8 cellular contexts compared by ENCODE assay signal in the genomic region with DNA sequence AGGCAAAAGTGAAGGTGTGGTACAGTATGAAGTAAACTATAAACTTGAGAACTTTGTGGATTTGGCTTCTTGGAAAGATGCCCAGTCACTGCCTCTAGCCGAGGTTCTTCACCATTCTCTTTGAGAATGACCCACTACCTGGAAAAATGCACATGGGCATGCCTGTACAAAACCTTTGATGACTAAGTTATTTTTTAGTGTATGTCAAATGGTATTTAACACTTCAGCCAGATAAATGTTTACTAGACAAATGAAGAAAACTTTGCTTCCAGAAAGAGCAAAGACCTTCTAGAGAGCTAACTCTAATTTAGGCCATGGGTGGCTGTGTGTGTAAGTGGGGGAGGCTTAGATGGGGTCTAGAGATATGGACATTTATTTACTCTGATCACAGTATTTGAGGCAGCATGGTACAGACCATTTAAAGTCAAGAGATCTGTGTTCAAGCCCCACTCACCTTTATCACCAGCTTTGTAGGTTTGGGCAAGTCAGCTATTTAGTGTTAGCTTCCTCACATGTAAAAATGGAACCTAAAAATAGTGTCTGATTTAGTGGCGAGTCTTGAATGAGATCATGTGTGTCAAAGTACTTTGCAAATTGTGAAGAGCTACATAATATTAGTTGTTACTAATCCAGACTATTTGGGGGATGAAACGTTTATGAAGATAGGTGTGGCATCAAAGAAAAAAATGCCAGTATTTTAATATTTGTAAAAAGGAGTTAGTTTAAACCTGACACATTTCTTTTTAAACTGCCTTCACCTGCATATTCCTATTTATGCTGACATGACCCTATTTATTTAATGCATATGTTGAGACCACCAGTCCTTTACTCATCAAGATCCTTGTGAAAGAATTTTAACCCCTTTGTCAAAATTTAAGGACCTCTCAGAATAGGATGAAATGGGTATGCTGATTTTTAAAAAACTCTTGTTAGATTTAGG. TPM values are rescaled to one million over a fixed set of nuclear protein-coding genes. Genes with fewer than 3 reads are reported as not detected.
DNase-seq lines count a peak whose midpoint lies in the region; ATAC-seq, FAIRE-seq and TF ChIP-seq lines count a peak whose summit lies in the region.

No MANE protein-coding gene starts in this region.

- H3K4me3 ChIP-seq in IMR-90 (ENCODE audit: insufficient read depth, low read depth, low read length), result no peak overlapping the region
- peak overlapping the region in 1 of 2 donors; percentile 45 for H3K4me3 ChIP-seq in ascending aorta
- peak overlapping the region in 2 of 3 experiments; percentile 31 to 94 for H3K4me3 ChIP-seq in keratinocyte (ENCODE audit: control insufficient read depth in 2 of 3, extremely low read depth in 1 of 3, insufficient read depth in 2 of 3, low read depth in 1 of 3, low read length in 3 of 3)
- peak overlapping the region; percentile 48 for H3K4me3 ChIP-seq in suprapubic skin

- H3K9me3 Mint-ChIP-seq in CD4-positive, alpha-beta T cell, result no peaks in the 10 kb centered on the region

- peak overlapping the region; percentile 35 for H3K14ac ChIP-seq in IMR-90 (replicated peaks; ENCODE audit: low read depth, low read length)

- peak overlapping the region; percentile 57 for H3K23ac ChIP-seq in IMR-90 (ENCODE audit: low read depth, low read length)

- no peak for TF ChIP-seq POLR2A in IMR-90 (IDR thresholded peaks at IDR 0.05; ENCODE audit: low read depth, low read length)
- no peak for TF ChIP-seq POLR2A in suprapubic skin (IDR thresholded peaks at IDR 0.05)

- peak; percentile 71 for FAIRE-seq in keratinocyte (lab: Jason Lieb, UNC)

- H3K36me3 ChIP-seq in IMR-90 (ENCODE audit: control insufficient read depth, insufficient read depth, low read length), result 0 out of 2 replicates have a peak, but pooled peaks cover 1% of the 10 kb centered on the region
- H3K36me3 ChIP-seq in ascending aorta, result no peaks in the 10 kb centered on the region
- H3K36me3 ChIP-seq in keratinocyte (ENCODE audit: control insufficient read depth in 2 of 2, extremely low read depth in 1 of 2, insufficient read depth in 2 of 2, low read length in 2 of 2), result peaks cover 0 to 5% of the 10 kb centered on the region in 2 experiments
- H3K36me3 ChIP-seq in suprapubic skin, result no peaks in the 10 kb centered on the region

- peaks cover 75% of the 10 kb centered on the region for H3K4me1 Mint-ChIP-seq in CD4-positive, alpha-beta T cell (ENCODE audit: low read depth)

- CTCF ChIA-PET in CD4-positive, alpha-beta T cell (lab: Charles Lee), result interaction anchor here (0.6 to 1.6 kb wide), 2 partner anchors 9 to 62 kb away, joined by 3 to 4 read pairs; no protein-coding TSS in a partner anchor
- CTCF ChIA-PET in IMR-90 (lab: Yijun Ruan, JAX), result no interaction called here

- in situ Hi-C loops in IMR-90 (cut with MboI; ENCODE audit: low sequenced_read_pairs), result no loop called here

- peaks cover 54% of the 10 kb centered on the region for H3K79me2 ChIP-seq in keratinocyte (ENCODE audit: control insufficient read depth, insufficient read depth, low read length)

- dilution Hi-C loops in IMR-90 (cut with HindIII; ENCODE audit: low sequenced_read_pairs, unreplicated experiment), result no loop called here
- dilution Hi-C loops in keratinocyte (cut with MboI; ENCODE audit: extremely low pct_ligation_motif_present, low sequenced_read_pairs), result no loop called here

- peak overlapping the region; percentile 77 for H2BK120ac ChIP-seq in IMR-90 (ENCODE audit: low read depth, low read length)

- H2BK20ac ChIP-seq in IMR-90 (ENCODE audit: low read depth, low read length), result peak overlapping the region; percentile 88

- H3K4me2 ChIP-seq in IMR-90 (ENCODE audit: low read depth, low read length) (peak overlapping the region; percentile 86), keratinocyte (ENCODE audit: control insufficient read depth, extremely low read depth, insufficient read depth, low read depth, low read length) (peak overlapping the region; percentile 91)

- peak overlapping the region; percentile 67; the same call in 2 of the 3 replicates for H2BK15ac ChIP-seq in IMR-90 (ENCODE audit: low read depth, low read length)

- H3K36me3 Mint-ChIP-seq in CD4-positive, alpha-beta T cell (ENCODE audit: low read depth), result peaks cover 17% of the 10 kb centered on the region

- H3K27ac Mint-ChIP-seq in CD4-positive, alpha-beta T cell, result peak overlapping the region; percentile 87

- no peak for TF ChIP-seq CTCF in CD4-positive, alpha-beta T cell (IDR thresholded peaks at IDR 0.05)
- no peak for TF ChIP-seq CTCF in IMR-90 (conservative IDR thresholded peaks at IDR 0.05; ENCODE audit: low read depth, low read length)
- TF ChIP-seq CTCF in ascending aorta (IDR thresholded peaks at IDR 0.05), result no peak
- no peak for TF ChIP-seq CTCF in keratinocyte (optimal IDR thresholded peaks at IDR 0.05 in 1 of 3, IDR thresholded peaks at IDR 0.05 in 1 of 3, conservative IDR thresholded peaks at IDR 0.05 in 1 of 3; ENCODE audit: extremely low read depth in 1 of 3, insufficient read depth in 2 of 3, low read length in 3 of 3)
- no peak for TF ChIP-seq CTCF in suprapubic skin (IDR thresholded peaks at IDR 0.05)

- H4K5ac ChIP-seq in IMR-90 (ENCODE audit: low read depth, low read length), result peak overlapping the region; percentile 58

- no peaks in the 10 kb centered on the region for H3K27me3 Mint-ChIP-seq in CD4-positive, alpha-beta T cell

- no peak for TF ChIP-seq EP300 in suprapubic skin (IDR thresholded peaks at IDR 0.05)

- WGBS in IMR-90 (ENCODE audit: extremely low coverage in 2 of 2, insufficient read length in 1 of 2), 2 experiments, result 80% methylated on average over 1 of the region's 3 CpGs; no CpG with 5 or more reads in 1 of the 2 experiments
- 3% methylated on average over 3 of the region's 3 CpGs for WGBS in suprapubic skin

- peak overlapping the region; percentile 27; the same call in 1 of the 2 replicates for H3K9ac ChIP-seq in IMR-90 (ENCODE audit: low read depth, low read length)
- peak overlapping the region; percentile 57 for H3K9ac ChIP-seq in keratinocyte (ENCODE audit: control insufficient read depth, extremely low read depth, insufficient read depth, low read length)

- H3K4me3 Mint-ChIP-seq in CD4-positive, alpha-beta T cell, result peak overlapping the region; percentile 28

- H3K27me3 ChIP-seq in CD4-positive, alpha-beta T cell (ENCODE audit: control insufficient read depth, insufficient read depth, low read length), result no peaks in the 10 kb centered on the region
- H3K27me3 ChIP-seq in IMR-90 (ENCODE audit: control insufficient read depth, insufficient read depth, low read length) (no peaks in the 10 kb centered on the region), ascending aorta (no peaks in the 10 kb centered on the region), keratinocyte (ENCODE audit: control insufficient read depth, extremely low read depth, insufficient read depth, low read length) (no peaks in the 10 kb centered on the region), suprapubic skin (no peaks in the 10 kb centered on the region)

- intact Hi-C loops in CD4-positive, alpha-beta T cell (cut with DNase I, micrococcal nuclease), result no loop called here
- intact Hi-C loops in IMR-90 (cut with micrococcal nuclease) (no loop called here), ascending aorta (cut with DNase I) (loop anchor here (5.0 kb wide), 1 partner anchor 71 kb away; a partner anchor contains a TSS)

- no peak overlapping the region for H3K27ac ChIP-seq in CD4-positive, alpha-beta T cell (ENCODE audit: low read depth, low read length)
- H3K27ac ChIP-seq in IMR-90 (ENCODE audit: insufficient read depth, low read length), result peak overlapping the region; percentile 73; the same call in 1 of the 2 replicates
- H3K27ac ChIP-seq in ascending aorta, result peak overlapping the region; percentile 59 to 74
- peak overlapping the region; percentile 83 for H3K27ac ChIP-seq in keratinocyte (ENCODE audit: control insufficient read depth, insufficient read depth, low read length)
- peak overlapping the region; percentile 72 for H3K27ac ChIP-seq in suprapubic skin

- peak overlapping the region; percentile 27; the same call in 1 of the 2 replicates for H3K56ac ChIP-seq in IMR-90 (ENCODE audit: extremely low read depth, insufficient read depth, low read length)

- peak overlapping the region in 1 of 2 experiments; percentile 45; a peak in 2 of 4 replicates for H4K8ac ChIP-seq in IMR-90 (ENCODE audit: low read depth in 2 of 2, low read length in 2 of 2)

- no peak for TF ChIP-seq RAD21 in IMR-90 (IDR thresholded peaks at IDR 0.05; ENCODE audit: low read length)

- POLR2A ChIA-PET in CD4-positive, alpha-beta T cell (lab: Charles Lee), result interaction anchor here (15.8 kb wide), 1 partner anchor 20 kb away, joined by 174 read pairs; a partner anchor contains a TSS
- POLR2A ChIA-PET in IMR-90 (lab: Charles Lee; ENCODE audit: unreplicated experiment), result no interaction called here

- peaks cover 33 to 53% of the 10 kb centered on the region in 2 experiments for H3K79me1 ChIP-seq in IMR-90 (ENCODE audit: low read depth in 1 of 2, low read length in 2 of 2)

- DNase-seq in CD4-positive, alpha-beta T cell, result no peak
- DNase-seq in IMR-90 (peak; percentile 69), ascending aorta (ENCODE audit: low spot score in 2 of 2) (no peak), keratinocyte (ENCODE audit: low read depth, low spot score) (peak; percentile 66), suprapubic skin (ENCODE audit: low spot score in 2 of 2) (no peak), superior temporal gyrus (ENCODE audit: extremely low spot score) (no peak)
- no peak for DNase-seq in central memory CD4-positive, alpha-beta T cell

- H2AFZ ChIP-seq in IMR-90 (replicated peaks; ENCODE audit: low read length, poor library complexity) (no peak overlapping the region), keratinocyte (ENCODE audit: control insufficient read depth, low read length) (no peak overlapping the region)

- ATAC-seq in CD4-positive, alpha-beta T cell (ENCODE audit: poor library complexity), result no peak
- ATAC-seq in IMR-90 (ENCODE audit: low read depth) (0 out of 2 replicates have a peak, but pooled peaks have one; percentile 4), GM18873 (IDR thresholded peaks at IDR 0.05; ENCODE audit: low FRiP score, unreplicated experiment) (no peak)

- peak overlapping the region; percentile 89 for H2BK5ac ChIP-seq in IMR-90 (ENCODE audit: low read depth, low read length, poor library complexity, severe bottlenecking)

- H3K9me3 ChIP-seq in CD4-positive, alpha-beta T cell (ENCODE audit: control insufficient read depth, low read length), result no peaks in the 10 kb centered on the region
- H3K9me3 ChIP-seq in IMR-90 (ENCODE audit: control insufficient read depth, insufficient read depth, low read length) (no peaks in the 10 kb centered on the region), ascending aorta (no peaks in the 10 kb centered on the region), keratinocyte (ENCODE audit: control insufficient read depth, low read depth, low read length) (no peaks in the 10 kb centered on the region), suprapubic skin (no peaks in the 10 kb centered on the region)

- H4K20me1 ChIP-seq in IMR-90 (ENCODE audit: insufficient read depth, low read length) (no peaks in the 10 kb centered on the region), keratinocyte (ENCODE audit: control insufficient read depth, extremely low read depth, insufficient read depth, low read length) (no peaks in the 10 kb centered on the region)

- H3K9me1 ChIP-seq in IMR-90 (ENCODE audit: insufficient read depth, low read length) (peaks cover 5% of the 10 kb centered on the region), keratinocyte (ENCODE audit: control insufficient read depth, extremely low read depth, insufficient read depth, low read length) (no peaks in the 10 kb centered on the region)

- peak overlapping the region; percentile 84 for H2AK9ac ChIP-seq in IMR-90 (replicated peaks; ENCODE audit: low read depth, low read length, poor library complexity)

- peak overlapping the region; percentile 81; the same call in 1 of the 2 replicates for H2AK5ac ChIP-seq in IMR-90 (ENCODE audit: low read depth, low read length)

- H3K4me1 ChIP-seq in IMR-90 (ENCODE audit: control insufficient read depth, insufficient read depth, low read length), result peaks cover 3% of the 10 kb centered on the region
- peaks cover 4 to 48% of the 10 kb centered on the region in 2 donors for H3K4me1 ChIP-seq in ascending aorta
- peaks cover 49% of the 10 kb centered on the region for H3K4me1 ChIP-seq in keratinocyte (ENCODE audit: control insufficient read depth, extremely low read depth, insufficient read depth, low read length)
- H3K4me1 ChIP-seq in suprapubic skin, result peaks cover 61% of the 10 kb centered on the region

- no TSS peak for BruUV-seq in IMR-90 (replicated peaks; lab: Mats Ljungman, UMichigan)

- H3K4ac ChIP-seq in IMR-90 (ENCODE audit: low read depth, low read length), result peak overlapping the region; percentile 79

- H4K91ac ChIP-seq in IMR-90 (ENCODE audit: insufficient read depth, low read depth, low read length), result peak overlapping the region; percentile 22; the same call in 1 of the 2 replicates

- peak overlapping the region; percentile 86; the same call in 1 of the 2 replicates for H3K18ac ChIP-seq in IMR-90 (ENCODE audit: low read depth, low read length)

RNA-seq across cellular contexts. Expression of a gene that starts 20.2 kb away (rescaled TPM):
- total RNA-seq in CD4-positive, alpha-beta T cell, result 10 to 100 TPM; 28.6 to 35.2 TPM
- total RNA-seq in IMR-90 (2012; rRNA removed) (43.3 and 45.2 TPM in 2 replicates), ascending aorta (75.9 TPM), suprapubic skin (100 to 1,000 TPM in 1 of 4 donors, 10 to 100 TPM in 3; 62.9 to 111 (median 83.5) TPM)
- polyA plus RNA-seq in IMR-90 (2012; rRNA removed) (62.2 and 74.6 TPM in 2 replicates), keratinocyte (32.4 to 48.5 TPM (median 35.4 TPM) in 3 replicates)
- 20.1 and 65.4 TPM in 2 replicates for polyA plus RNA-seq in IMR-90 (2012; cell fraction: cytosol; rRNA removed)
- polyA plus RNA-seq in IMR-90 (2012; cell fraction: nucleus; rRNA removed; ENCODE audit: low replicate concordance), result 92.4 and 108 TPM in 2 replicates
- polyA plus RNA-seq in keratinocyte (2011; ENCODE audit: low read depth), result 50.7 TPM
- polyA plus RNA-seq in keratinocyte (2011; cell fraction: cytosol; rRNA removed), result 31.1 and 38.2 TPM in 2 replicates
- 41.2 and 43.9 TPM in 2 replicates for polyA plus RNA-seq in keratinocyte (2011; cell fraction: nucleus; rRNA removed)
- 28.5 and 39.7 TPM in 2 replicates for polyA plus RNA-seq in keratinocyte (2012; ENCODE audit: low replicate concordance)
- 46.8 to 62.9 TPM (median 53.1 TPM) in 3 replicates for polyA minus RNA-seq in keratinocyte
- 43.4 TPM for polyA minus RNA-seq in keratinocyte (2011; cell fraction: cytosol; rRNA and poly(A)+ RNA removed)
- 26.9 and 29.6 TPM in 2 replicates for polyA minus RNA-seq in keratinocyte (2011; cell fraction: nucleus; rRNA and poly(A)+ RNA removed)

RNA-seq across cellular contexts. Expression of a gene that starts 46.3 kb away (rescaled TPM):
- total RNA-seq in CD4-positive, alpha-beta T cell, result 1 to 10 TPM in 1 of 2 experiments, under 1 TPM in 1; 0.99 to 1.1 TPM
- 0.28 and 0.36 TPM in 2 replicates for total RNA-seq in IMR-90 (2012; rRNA removed)
- polyA plus RNA-seq in IMR-90 (2012; rRNA removed), result 0.10 and 0.22 TPM in 2 replicates
- polyA plus RNA-seq in IMR-90 (2012; cell fraction: cytosol; rRNA removed), result 0.04 and 0.22 TPM in 2 replicates
- polyA plus RNA-seq in IMR-90 (2012; cell fraction: nucleus; rRNA removed; ENCODE audit: low replicate concordance), result 0.38 and 0.40 TPM in 2 replicates
- total RNA-seq in ascending aorta, result 43.9 TPM
- polyA plus RNA-seq in keratinocyte, result 1.1 to 2.6 TPM (median 1.7 TPM) in 3 replicates
- 0.66 TPM for polyA plus RNA-seq in keratinocyte (2011; ENCODE audit: low read depth)
- 1.6 and 2.3 TPM in 2 replicates for polyA plus RNA-seq in keratinocyte (2011; cell fraction: cytosol; rRNA removed)
- polyA plus RNA-seq in keratinocyte (2011; cell fraction: nucleus; rRNA removed), result 5.2 and 6.7 TPM in 2 replicates
- 1.4 TPM in 2 replicates for polyA plus RNA-seq in keratinocyte (2012; ENCODE audit: low replicate concordance)
- polyA minus RNA-seq in keratinocyte, result 2.7 to 4.5 TPM (median 4.3 TPM) in 3 replicates
- 2.5 TPM for polyA minus RNA-seq in keratinocyte (2011; cell fraction: cytosol; rRNA and poly(A)+ RNA removed)
- 2.5 and 4.0 TPM in 2 replicates for polyA minus RNA-seq in keratinocyte (2011; cell fraction: nucleus; rRNA and poly(A)+ RNA removed)
- total RNA-seq in suprapubic skin, result 1 to 10 TPM; 2.8 to 8.2 (median 4.8) TPM

Comparison
In these comparisons a context has a peak if more than half of its experiments do, and no peak if none do; other contexts are left out.
1. DNase-seq: peak in IMR-90 (single experiment) and keratinocyte (single experiment); none in CD4-positive, alpha-beta T cell (0 of 10), ascending aorta (0 of 2), suprapubic skin (0 of 2), central memory CD4-positive, alpha-beta T cell (single experiment) and superior temporal gyrus (single experiment).